Comparison of ENCODE assay signal across 11 cellular contexts in genomic region chr22:36211237-36211881, GRCh38. TPM values are rescaled to one million over a fixed set of nuclear protein-coding genes. Genes with fewer than 3 reads are reported as not detected.
DNase-seq lines count a peak whose midpoint lies in the region; ATAC-seq and TF ChIP-seq lines count a peak whose summit lies in the region.
"Had no signal": no experiment of that assay in that cellular context is flagged by ENCODE, and none has a peak within 500 bp of the region (broad histone marks: within the 10 kb centered on the region; RNA-seq: fewer than 3 reads in every experiment).

No MANE protein-coding gene starts in this region.

- no peak for TF ChIP-seq CTCF in thyroid gland (IDR thresholded peaks at IDR 0.05)

- no peaks in the 10 kb centered on the region for H3K36me3 ChIP-seq in thyroid gland

- ATAC-seq in left ventricle myocardium superior (peak; percentile 70), GM21737 (IDR thresholded peaks at IDR 0.05; ENCODE audit: unreplicated experiment) (no peak), HG02884 (IDR thresholded peaks at IDR 0.05; ENCODE audit: unreplicated experiment) (no peak)
- ATAC-seq: psoas muscle had no signal

- no peak overlapping the region for H3K27ac ChIP-seq in thyroid gland
- H3K27ac ChIP-seq: psoas muscle had no signal

- no peak for TF ChIP-seq POLR2A in thyroid gland (IDR thresholded peaks at IDR 0.05)

- peaks cover 0 to 28% of the 10 kb centered on the region in 2 donors for H3K4me1 ChIP-seq in thyroid gland
- H3K4me1 ChIP-seq: psoas muscle had no signal

- DNase-seq in left ventricle myocardium superior, result no peak
- no peak for DNase-seq in cardiac septum (ENCODE audit: low spot score)
- peak; percentile 79 for DNase-seq in OCI-M1 (lab: John Stamatoyannopoulos, UW)
- DNase-seq in fibroblast of peridontal ligament (ENCODE audit: extremely low read depth), result peak; percentile 41
- peak; percentile 51 to 54 for DNase-seq in thyroid gland
- no peak for DNase-seq in hippocampal formation (lab: John Stamatoyannopoulos, UW)
- DNase-seq: activated B cell treated with CpG ODN at 0.5 μM for 24 hours; CD4-positive, CD25-positive, alpha-beta regulatory T cell; psoas muscle had no signal

- 49% methylated on average over 4 of the region's 4 CpGs for WGBS in thyroid gland, 2 donors

- H3K9me3 ChIP-seq in thyroid gland, result no peaks in the 10 kb centered on the region
- H3K9me3 ChIP-seq: psoas muscle had no signal

- intact Hi-C loops in left ventricle myocardium superior (cut with micrococcal nuclease), result no loop called here
- intact Hi-C loops in cardiac septum (cut with DNase I), result no loop called here
- intact Hi-C loops in thyroid gland (cut with DNase I), result no loop called here

- H3K27me3 ChIP-seq in thyroid gland, result no peaks in the 10 kb centered on the region

- H3K4me3 ChIP-seq in thyroid gland (replicated peaks in 1 of 3), result no peak overlapping the region
- H3K4me3 ChIP-seq: psoas muscle had no signal

RNA-seq across cellular contexts. Expression of gene APOL4, which starts 9.8 kb away (rescaled TPM):
- 3.8 TPM for total RNA-seq in left ventricle myocardium superior
- 6.1 TPM for total RNA-seq in cardiac septum
- 10 to 100 TPM in 1 of 4 donors, 1 to 10 TPM in 2, not detected in 1; 5.8 to 16.1 (median 7.5) TPM for total RNA-seq in thyroid gland
- total RNA-seq: activated B cell treated with CpG ODN at 0.5 μM for 24 hours; CD4-positive, CD25-positive, alpha-beta regulatory T cell had no signal

RNA-seq across cellular contexts. Expression of gene APOL2, which starts 28.0 kb away (rescaled TPM):
- 56.7 TPM for total RNA-seq in left ventricle myocardium superior
- total RNA-seq in cardiac septum, result 47.9 TPM
- 10 to 100 TPM; 31.1 to 45.6 (median 35.6) TPM for total RNA-seq in thyroid gland

RNA-seq across cellular contexts. Expression of gene APOL1, which starts 41.6 kb away (rescaled TPM):
- total RNA-seq in left ventricle myocardium superior (17.6 TPM), cardiac septum (25.6 TPM), thyroid gland (10 to 100 TPM in 3 of 4 donors, 1 to 10 TPM in 1; 6.7 to 16.8 (median 11.0) TPM)

RNA-seq across cellular contexts. Expression of gene APOL3, which starts 50.8 kb away (rescaled TPM):
- total RNA-seq in left ventricle myocardium superior (29.5 TPM), cardiac septum (22.5 TPM), thyroid gland (10 to 100 TPM; 23.3 to 91.9 (median 59.9) TPM)

Comparison
In these comparisons a context has a peak if more than half of its experiments do, and no peak if none do; other contexts are left out.
1. DNase-seq: peak in OCI-M1 (single experiment), fibroblast of peridontal ligament (single experiment) and thyroid gland (2 of 2); none in left ventricle myocardium superior (single experiment), cardiac septum (single experiment) and hippocampal formation (0 of 2).